8 cellular contexts compared by ENCODE assay signal in the genomic region with DNA sequence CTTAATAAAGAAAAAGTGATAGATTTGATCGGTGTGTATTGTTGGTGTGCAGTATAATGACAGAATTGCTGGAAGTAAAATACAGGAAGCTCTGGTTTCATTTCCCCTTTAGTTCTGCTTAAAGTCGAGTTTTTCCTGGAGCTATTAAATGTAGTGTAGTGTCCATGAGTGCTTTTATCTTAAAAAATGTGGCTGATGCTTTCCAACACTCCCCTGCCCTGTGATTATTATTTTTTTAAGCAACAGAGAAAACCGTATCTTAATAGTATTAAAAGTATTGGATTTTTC. TPM values are rescaled to one million over a fixed set of nuclear protein-coding genes. Genes with fewer than 3 reads are reported as not detected.
DNase-seq lines count a peak whose midpoint lies in the region; ATAC-seq and TF ChIP-seq lines count a peak whose summit lies in the region.

No MANE protein-coding gene starts in this region.

- POLR2A ChIA-PET in A673 (lab: Charles Lee; ENCODE audit: low non-redundant PET): no interaction called here
- POLR2A ChIA-PET in activated CD4-positive, alpha-beta memory T cell treated with anti-CD3 and anti-CD28 coated beads for 36 hours (lab: Charles Lee): interaction anchor here (0.8 to 0.9 kb wide), 2 partner anchors 9 to 17 kb away, joined by 3 to 4 read pairs; no protein-coding TSS in a partner anchor

- intact Hi-C loops in A673 (cut with micrococcal nuclease; ENCODE audit: unreplicated experiment) (no loop called here), left lung (cut with DNase I) (no loop called here)
- intact Hi-C loops in activated CD4-positive, alpha-beta memory T cell treated with anti-CD3 and anti-CD28 coated beads for 36 hours (cut with micrococcal nuclease): loop anchor here (1.0 to 10.0 kb wide), 6 partner anchors 9 to 530 kb away; a partner anchor contains a TSS

- H3K4me3 ChIP-seq in A673 (ENCODE audit: low read depth, low read length, poor library complexity, severe bottlenecking) (peak overlapping the region; percentile 67), left lung (peak overlapping the region; percentile 69 to 99)

- ATAC-seq in GM21723 (IDR thresholded peaks at IDR 0.05; ENCODE audit: unreplicated experiment): peak; percentile 11
- ATAC-seq in left lung: no peak
- no peak for ATAC-seq in GM19328 (IDR thresholded peaks at IDR 0.05; ENCODE audit: unreplicated experiment)
- ATAC-seq in HG02588 (IDR thresholded peaks at IDR 0.05; ENCODE audit: unreplicated experiment): no peak

- H3K27me3 ChIP-seq in A673 (replicated peaks; ENCODE audit: insufficient read depth, low read depth, low read length, poor library complexity) (no peaks in the 10 kb centered on the region), left lung (no peaks in the 10 kb centered on the region)

- no peaks in the 10 kb centered on the region for H3K9me3 Mint-ChIP-seq in activated CD4-positive, alpha-beta memory T cell treated with anti-CD3 and anti-CD28 coated beads for 36 hours
- H3K9me3 Mint-ChIP-seq in type B pancreatic cell: peaks cover 3% of the 10 kb centered on the region

- H3K27me3 Mint-ChIP-seq in activated CD4-positive, alpha-beta memory T cell treated with anti-CD3 and anti-CD28 coated beads for 36 hours: no peaks in the 10 kb centered on the region
- no peaks in the 10 kb centered on the region for H3K27me3 Mint-ChIP-seq in type B pancreatic cell

- H3K27ac ChIP-seq in A673 (ENCODE audit: low read depth, low read length, poor library complexity, severe bottlenecking): peak overlapping the region; percentile 78
- H3K27ac ChIP-seq in left lung: peak overlapping the region; percentile 85 to 97

- H3K36me3 ChIP-seq in A673 (ENCODE audit: insufficient read depth, low read length, poor library complexity, severe bottlenecking): no peaks in the 10 kb centered on the region
- peaks cover 0 to 39% of the 10 kb centered on the region in 2 donors for H3K36me3 ChIP-seq in left lung

- TF ChIP-seq CTCF in A673 (conservative IDR thresholded peaks at IDR 0.05; ENCODE audit: low read depth, low read length) (no peak), left lung (IDR thresholded peaks at IDR 0.05) (no peak), type B pancreatic cell (conservative IDR thresholded peaks at IDR 0.05) (no peak)

- H3K4me3 Mint-ChIP-seq in activated CD4-positive, alpha-beta memory T cell treated with anti-CD3 and anti-CD28 coated beads for 36 hours: peak overlapping the region; percentile 97
- peak overlapping the region; percentile 98 for H3K4me3 Mint-ChIP-seq in type B pancreatic cell

- DNase-seq in A673 (ENCODE audit: low spot score) (no peak), left lung (no peak), type B pancreatic cell (ENCODE audit: extremely low spot score, unreplicated experiment) (no peak), NCI-H1417 (lab: John Stamatoyannopoulos, UW) (no peak)
- no peak for DNase-seq in activated CD4-positive, alpha-beta memory T cell treated with anti-CD3 and anti-CD28 coated beads for 36 hours

- H3K4me1 ChIP-seq in A673 (ENCODE audit: insufficient read depth, low read length, poor library complexity, severe bottlenecking) (peaks cover 4% of the 10 kb centered on the region), left lung (peaks cover 5 to 22% of the 10 kb centered on the region in 2 donors)

- H3K9me3 ChIP-seq in A673 (ENCODE audit: low read depth, low read length, poor library complexity, severe bottlenecking) (no peaks in the 10 kb centered on the region), left lung (no peaks in the 10 kb centered on the region)

- CTCF ChIA-PET in A673 (lab: Charles Lee): no interaction called here
- CTCF ChIA-PET in activated CD4-positive, alpha-beta memory T cell treated with anti-CD3 and anti-CD28 coated beads for 36 hours (lab: Charles Lee): interaction anchor here (2.2 kb wide), 1 partner anchor 9 kb away, joined by 6 read pairs; no protein-coding TSS in a partner anchor

- no TSS peak for BruUV-seq in A673 (replicated peaks; lab: Mats Ljungman, UMichigan)

- peak overlapping the region; percentile 98 for H3K27ac Mint-ChIP-seq in activated CD4-positive, alpha-beta memory T cell treated with anti-CD3 and anti-CD28 coated beads for 36 hours
- peak overlapping the region; percentile 98 for H3K27ac Mint-ChIP-seq in type B pancreatic cell

- H3K4me1 Mint-ChIP-seq in activated CD4-positive, alpha-beta memory T cell treated with anti-CD3 and anti-CD28 coated beads for 36 hours (ENCODE audit: low read depth): peaks cover 26% of the 10 kb centered on the region
- peaks cover 13% of the 10 kb centered on the region for H3K4me1 Mint-ChIP-seq in type B pancreatic cell (ENCODE audit: unreplicated experiment)

- H3K36me3 Mint-ChIP-seq in activated CD4-positive, alpha-beta memory T cell treated with anti-CD3 and anti-CD28 coated beads for 36 hours: peaks cover 26% of the 10 kb centered on the region
- H3K36me3 Mint-ChIP-seq in type B pancreatic cell: peaks cover 13% of the 10 kb centered on the region

RNA-seq across cellular contexts. Expression of a gene that starts 1.1 kb away (rescaled TPM):
- total RNA-seq in A673 (2021) (34.4 and 35.3 TPM in 2 replicates), left lung (10 to 100 TPM; 64.2 to 78.8 TPM), type B pancreatic cell (ENCODE audit: low replicate concordance) (42.4 and 87.4 TPM in 2 replicates)
- total RNA-seq in activated CD4-positive, alpha-beta memory T cell treated with anti-CD3 and anti-CD28 coated beads for 36 hours: 10 to 100 TPM; 83.7 to 88.3 TPM
